In the genomic region with DNA sequence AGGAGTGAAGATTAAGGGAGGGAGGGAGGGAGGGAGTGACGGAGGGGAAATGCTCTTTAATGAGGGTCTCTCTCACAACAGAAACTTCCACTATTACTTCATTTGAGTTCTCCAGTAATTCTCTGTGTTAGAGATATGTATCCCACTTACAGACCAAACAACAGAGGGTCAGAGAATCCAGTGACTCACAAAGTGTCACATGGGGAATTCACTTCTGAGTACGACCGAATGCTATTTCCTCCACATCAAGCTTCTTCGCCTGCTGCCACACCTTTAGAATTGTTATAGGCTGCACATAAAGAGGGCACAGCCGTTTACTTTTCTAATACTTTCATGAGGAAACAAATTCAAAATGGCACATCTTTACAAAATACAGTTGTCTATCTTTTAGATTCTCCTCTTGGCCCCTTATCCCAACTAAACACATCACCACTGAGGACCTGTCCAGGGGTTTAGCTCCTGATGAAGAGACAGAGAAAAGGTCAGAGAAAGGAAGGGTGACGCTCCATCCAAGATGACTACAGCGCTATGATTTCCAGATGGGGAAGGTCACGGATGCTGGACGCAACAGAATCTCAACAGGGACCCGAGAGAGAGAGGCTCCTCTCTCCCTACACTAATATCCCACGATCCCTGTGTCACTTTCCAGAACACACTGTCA, we compare ENCODE assay signal across 9 cellular contexts.
A peak's percentile ranks its signal among the peaks of the same experiment; 100 is the strongest.
DNase-seq lines count a peak whose midpoint lies in the region; ATAC-seq and TF ChIP-seq lines count a peak whose summit lies in the region.
"Had no signal": no experiment of that assay in that cellular context is flagged by ENCODE, and none has a peak within 500 bp of the region (broad histone marks: within the 10 kb centered on the region; RNA-seq: fewer than 3 reads in every experiment).

No MANE protein-coding gene starts in this region.

- H3K4me1 ChIP-seq in fibroblast of lung (ENCODE audit: control insufficient read depth, extremely low read depth, insufficient read depth, low read length) (peaks cover 62% of the 10 kb centered on the region), psoas muscle (peaks cover 27% of the 10 kb centered on the region)

- no peak overlapping the region for H3K4me3 Mint-ChIP-seq in activated T-cell treated with anti-CD3 and anti-CD28 coated beads, Interleukin-2, amount 50 U/mL, for 24 hours
- H3K4me3 Mint-ChIP-seq: activated CD8-positive, alpha-beta T cell treated with anti-CD3 and anti-CD28 coated beads for 36 hours had no signal

- no peak for TF ChIP-seq CTCF in fibroblast of lung (conservative IDR thresholded peaks at IDR 0.05 in 1 of 2, IDR thresholded peaks at IDR 0.05 in 1 of 2; ENCODE audit: low read depth in 1 of 2, low read length in 2 of 2)
- no peak for TF ChIP-seq CTCF in psoas muscle (IDR thresholded peaks at IDR 0.05)

- H3K9ac ChIP-seq in fibroblast of lung (ENCODE audit: insufficient read depth, low read length): no peak overlapping the region

- H3K27ac Mint-ChIP-seq in activated T-cell treated with anti-CD3 and anti-CD28 coated beads, Interleukin-2, amount 50 U/mL, for 24 hours: no peak overlapping the region
- H3K27ac Mint-ChIP-seq: activated CD8-positive, alpha-beta T cell treated with anti-CD3 and anti-CD28 coated beads for 36 hours had no signal

- peak overlapping the region; percentile 95 for H3K27ac ChIP-seq in fibroblast of lung (ENCODE audit: insufficient read depth, low read length)
- H3K27ac ChIP-seq in psoas muscle: peak overlapping the region; percentile 51

- ATAC-seq in psoas muscle (no peak), HG03565 (IDR thresholded peaks at IDR 0.05; ENCODE audit: unreplicated experiment) (no peak), GM21723 (IDR thresholded peaks at IDR 0.05; ENCODE audit: unreplicated experiment) (no peak)
- ATAC-seq: activated CD8-positive, alpha-beta T cell treated with anti-CD3 and anti-CD28 coated beads for 36 hours had no signal

- H3K27me3 ChIP-seq in fibroblast of lung (ENCODE audit: control insufficient read depth, insufficient read depth, low read length) (no peaks in the 10 kb centered on the region), psoas muscle (ENCODE audit: insufficient read depth in 3 of 3, low read length in 2 of 3) (no peaks in the 10 kb centered on the region)

- no peaks in the 10 kb centered on the region for H3K27me3 Mint-ChIP-seq in activated T-cell treated with anti-CD3 and anti-CD28 coated beads, Interleukin-2, amount 50 U/mL, for 24 hours
- H3K27me3 Mint-ChIP-seq: activated CD8-positive, alpha-beta T cell treated with anti-CD3 and anti-CD28 coated beads for 36 hours had no signal

- no peak overlapping the region for H3K4me3 ChIP-seq in fibroblast of lung (replicated peaks in 1 of 4; ENCODE audit: control extremely low read depth in 1 of 4, insufficient read depth in 1 of 4, low read depth in 3 of 4, low read length in 4 of 4)
- H3K4me3 ChIP-seq in psoas muscle: no peak overlapping the region

- H3K4me1 Mint-ChIP-seq in activated T-cell treated with anti-CD3 and anti-CD28 coated beads, Interleukin-2, amount 50 U/mL, for 24 hours (ENCODE audit: low read depth): peaks cover 46% of the 10 kb centered on the region

- peaks cover 2% of the 10 kb centered on the region for H3K79me2 ChIP-seq in fibroblast of lung (ENCODE audit: control insufficient read depth, insufficient read depth, low read length)

- no peaks in the 10 kb centered on the region for H4K20me1 ChIP-seq in fibroblast of lung (ENCODE audit: control insufficient read depth, extremely low read depth, insufficient read depth, low read length)

- H3K36me3 ChIP-seq in fibroblast of lung (ENCODE audit: control insufficient read depth, insufficient read depth, low read length) (peaks cover 1% of the 10 kb centered on the region), psoas muscle (ENCODE audit: insufficient read depth in 1 of 2, low read depth in 1 of 2) (no peaks in the 10 kb centered on the region)

- peaks cover 13% of the 10 kb centered on the region for H3K36me3 Mint-ChIP-seq in activated T-cell treated with anti-CD3 and anti-CD28 coated beads, Interleukin-2, amount 50 U/mL, for 24 hours (ENCODE audit: low read depth)

- in situ Hi-C loops in Caki2 (cut with HindIII; ENCODE audit: low pct_unique_long_range_greater_than_20kb, low sequenced_read_pairs): no loop called here

- H3K9me3 ChIP-seq in fibroblast of lung (ENCODE audit: control insufficient read depth, insufficient read depth, low read depth, low read length) (no peaks in the 10 kb centered on the region), psoas muscle (no peaks in the 10 kb centered on the region)

- WGBS in psoas muscle, 3 donors: 71 to 83% (median 79%) methylated on average over 11 of the region's 11 CpGs

- H3K9me3 Mint-ChIP-seq in activated T-cell treated with anti-CD3 and anti-CD28 coated beads, Interleukin-2, amount 50 U/mL, for 24 hours: no peaks in the 10 kb centered on the region
- H3K9me3 Mint-ChIP-seq: activated CD8-positive, alpha-beta T cell treated with anti-CD3 and anti-CD28 coated beads for 36 hours had no signal

- H2AFZ ChIP-seq in fibroblast of lung (ENCODE audit: low read length): no peak overlapping the region

- peak overlapping the region; percentile 13 for H3K4me2 ChIP-seq in fibroblast of lung (ENCODE audit: extremely low read depth, insufficient read depth, low read length)

- DNase-seq in Caki2 (ENCODE audit: low read depth) (peak; percentile 44), RPMI7951 (ENCODE audit: low read depth) (peak; percentile 74), fibroblast of lung (ENCODE audit: low read depth in 2 of 2) (peak; percentile 66 to 91), psoas muscle (no peak), NCI-H526 (lab: John Stamatoyannopoulos, UW) (no peak)
- DNase-seq in activated T-cell treated with anti-CD3 and anti-CD28 coated beads, Interleukin-2, amount 50 U/mL, for 24 hours: no peak
- DNase-seq: activated CD8-positive, alpha-beta T cell treated with anti-CD3 and anti-CD28 coated beads for 36 hours had no signal

- intact Hi-C loops in psoas muscle (cut with DNase I): loop anchor here in 1 of 2 donors (5.0 to 10.0 kb wide), 2 partner anchors 103 to 470 kb away; no protein-coding TSS in a partner anchor

Comparison
In these comparisons a context has a peak if more than half of its experiments do, and no peak if none do; other contexts are left out.
1. DNase-seq: peak in Caki2 (single experiment), RPMI7951 (single experiment) and fibroblast of lung (2 of 2); none in psoas muscle (0 of 2), NCI-H526 (0 of 2) and activated T-cell treated with anti-CD3 and anti-CD28 coated beads, Interleukin-2, amount 50 U/mL, for 24 hours (single experiment).